In the genomic region with DNA sequence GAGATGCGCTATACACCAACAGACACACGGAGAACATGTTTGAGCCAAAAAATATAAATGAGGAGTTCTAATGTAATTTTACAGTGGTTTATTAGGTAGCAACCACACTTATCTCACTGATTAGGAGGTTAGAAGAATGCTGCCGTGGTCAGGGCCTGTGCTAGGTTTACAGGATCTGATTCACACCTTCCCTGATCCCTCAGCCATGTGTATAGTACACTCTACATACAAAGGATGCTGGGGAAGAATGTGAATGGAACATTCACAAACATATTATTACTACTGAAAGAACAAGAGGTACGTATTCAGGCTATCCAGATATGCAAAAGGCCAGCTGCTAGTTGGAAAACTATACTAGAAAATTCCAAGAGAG, we compare ENCODE assay signal across 20 cellular contexts.
A peak's percentile ranks its signal among the peaks of the same experiment; 100 is the strongest.
DNase-seq lines count a peak whose midpoint lies in the region; ATAC-seq and TF ChIP-seq lines count a peak whose summit lies in the region.
"Had no signal": no experiment of that assay in that cellular context is flagged by ENCODE, and none has a peak within 500 bp of the region (broad histone marks: within the 10 kb centered on the region; RNA-seq: fewer than 3 reads in every experiment).

No MANE protein-coding gene starts in this region.

- H3K27me3 ChIP-seq in HUES48 (ENCODE audit: control insufficient read depth, insufficient read depth, low read length) (no peaks in the 10 kb centered on the region), esophagus muscularis mucosa (no peaks in the 10 kb centered on the region), HAP-1 (ENCODE audit: low read depth) (no peaks in the 10 kb centered on the region)

- no peak for TF ChIP-seq EP300 in esophagus muscularis mucosa (IDR thresholded peaks at IDR 0.05)

- TF ChIP-seq POLR2A in esophagus muscularis mucosa (IDR thresholded peaks at IDR 0.05; ENCODE audit: low read depth): no peak

- H3K4me1 Mint-ChIP-seq in nephron: peaks cover 53% of the 10 kb centered on the region

- intact Hi-C loops in esophagus muscularis mucosa (cut with DNase I): no loop called here

- ATAC-seq in HG03457 (IDR thresholded peaks at IDR 0.05; ENCODE audit: unreplicated experiment): no peak
- ATAC-seq: left lobe of liver, psoas muscle had no signal

- H3K9me3 ChIP-seq in HUES48 (ENCODE audit: control insufficient read depth, insufficient read depth, low read length): no peaks in the 10 kb centered on the region
- no peaks in the 10 kb centered on the region for H3K9me3 ChIP-seq in esophagus muscularis mucosa
- H3K9me3 ChIP-seq in HAP-1: no peaks in the 10 kb centered on the region
- H3K9me3 ChIP-seq: neutrophil, psoas muscle had no signal

- no peak overlapping the region for H3K4me3 ChIP-seq in HUES48 (ENCODE audit: low read depth, low read length)
- no peak overlapping the region for H3K4me3 ChIP-seq in esophagus muscularis mucosa
- H3K4me3 ChIP-seq in HAP-1: no peak overlapping the region
- H3K4me3 ChIP-seq: psoas muscle had no signal

- in situ Hi-C loops in HAP-1 (cut with MboI; ENCODE audit: low sequenced_read_pairs): no loop called here

- H3K27me3 Mint-ChIP-seq in nephron (ENCODE audit: low read depth): peaks cover 5% of the 10 kb centered on the region
- H3K27me3 Mint-ChIP-seq: activated naive CD8-positive, alpha-beta T cell had no signal

- DNase-seq in amniotic epithelial cell (ENCODE audit: low read depth): peak; percentile 71
- DNase-seq in esophagus muscularis mucosa (ENCODE audit: extremely low spot score): peak; percentile 5
- no peak for DNase-seq in NCI-H2196 (lab: John Stamatoyannopoulos, UW; ENCODE audit: unreplicated experiment)
- DNase-seq in HAP-1 (ENCODE audit: low spot score in 2 of 2): no peak
- DNase-seq in NCI-H1694 treated with DMSO at 0.1 percent for 48 hours (lab: John Stamatoyannopoulos, UW): no peak
- DNase-seq: activated CD4-positive, alpha-beta T cell treated with anti-CD3 and anti-CD28 coated beads for 48 hours; HCEC 1CT; NCI-H187 treated with DMSO at 0.1 percent for 48 hours; NCI-H446; psoas muscle; SHP77 treated with DMSO at 0.1 percent for 48 hours; T-helper 1 cell had no signal

- no peak overlapping the region for H3K4me3 Mint-ChIP-seq in nephron
- H3K4me3 Mint-ChIP-seq: activated naive CD8-positive, alpha-beta T cell; CD14-positive monocyte had no signal

- no peak overlapping the region for H3K9ac ChIP-seq in HUES48 (ENCODE audit: low read depth, low read length)
- H3K9ac ChIP-seq: KMS-11 had no signal

- H3K4me1 ChIP-seq in HUES48 (ENCODE audit: control insufficient read depth, insufficient read depth, low read length) (peaks cover 24% of the 10 kb centered on the region), esophagus muscularis mucosa (peaks cover 8 to 35% (median 15%) of the 10 kb centered on the region in 4 donors), HAP-1 (no peaks in the 10 kb centered on the region)
- H3K4me1 ChIP-seq: psoas muscle had no signal

- H3K27ac Mint-ChIP-seq in nephron: peak overlapping the region; percentile 68 to 88 (median 85)
- H3K27ac Mint-ChIP-seq: activated naive CD8-positive, alpha-beta T cell had no signal

- WGBS in esophagus muscularis mucosa: 90% methylated on average over 4 of the region's 4 CpGs

- H3K36me3 ChIP-seq in HUES48 (ENCODE audit: control insufficient read depth, insufficient read depth, low read length): no peaks in the 10 kb centered on the region
- H3K36me3 ChIP-seq in esophagus muscularis mucosa: no peaks in the 10 kb centered on the region
- no peaks in the 10 kb centered on the region for H3K36me3 ChIP-seq in HAP-1 (replicated peaks)
- H3K36me3 ChIP-seq: neutrophil had no signal

- H3K9me3 Mint-ChIP-seq in nephron: no peaks in the 10 kb centered on the region

- no peaks in the 10 kb centered on the region for H3K36me3 Mint-ChIP-seq in nephron (ENCODE audit: low read depth)
- H3K36me3 Mint-ChIP-seq: activated naive CD8-positive, alpha-beta T cell; CD14-positive monocyte had no signal

- no peak for TF ChIP-seq CTCF in esophagus muscularis mucosa (IDR thresholded peaks at IDR 0.05)
- no peak for TF ChIP-seq CTCF in nephron (IDR thresholded peaks at IDR 0.05; ENCODE audit: unreplicated experiment in 3 of 3)

- peak overlapping the region; percentile 69 for H3K27ac ChIP-seq in HUES48 (ENCODE audit: low read depth, low read length)
- H3K27ac ChIP-seq in esophagus muscularis mucosa (replicated peaks in 1 of 4): no peak overlapping the region
- H3K27ac ChIP-seq: KMS-11, neutrophil, psoas muscle had no signal

Comparison
In these comparisons a context has a peak if more than half of its experiments do, and no peak if none do; other contexts are left out.
1. DNase-seq: peak in amniotic epithelial cell (single experiment) and esophagus muscularis mucosa (single experiment); none in NCI-H2196 (single experiment), HAP-1 (0 of 2) and NCI-H1694 treated with DMSO at 0.1 percent for 48 hours (single experiment).